ENCODE assay signal across 8 cellular contexts in the genomic region with DNA sequence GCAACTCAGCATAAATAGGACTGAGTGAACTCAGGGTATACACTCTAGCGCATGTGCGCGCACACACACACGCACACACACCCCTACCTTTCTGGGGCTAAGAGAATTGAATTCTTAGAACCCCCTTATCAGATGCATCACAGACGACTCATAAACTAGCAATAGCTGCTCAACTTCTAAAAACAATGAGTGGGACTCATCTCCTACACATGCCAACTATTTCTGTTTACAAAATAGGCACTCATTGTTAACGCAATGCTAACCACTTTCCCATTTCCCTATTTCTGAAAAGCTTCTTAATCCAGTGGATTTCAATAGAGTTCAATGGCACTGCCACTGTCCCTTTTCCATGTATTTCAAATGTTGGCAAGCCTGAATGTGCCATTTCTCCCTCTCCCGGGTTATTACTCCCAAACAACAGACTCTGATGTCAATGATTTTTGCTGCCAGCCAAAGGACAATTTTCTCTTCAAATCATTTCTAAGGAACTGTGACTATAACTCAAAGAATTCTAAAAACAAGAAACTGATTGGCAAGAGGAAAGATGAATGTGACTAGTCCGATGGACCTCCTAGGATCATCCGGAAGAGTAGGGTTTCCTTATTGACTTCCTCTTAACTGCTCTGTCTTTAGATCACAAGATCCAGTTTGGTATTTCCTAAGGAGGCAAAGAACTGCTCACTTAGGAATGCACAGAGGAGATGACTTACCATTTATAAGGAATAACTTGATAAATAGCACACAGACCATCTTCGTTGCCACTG. TPM values are rescaled to one million over a fixed set of nuclear protein-coding genes. Genes with fewer than 3 reads are reported as not detected.
A peak's percentile ranks its signal among the peaks of the same experiment; 100 is the strongest.
DNase-seq lines count a peak whose midpoint lies in the region; ATAC-seq and TF ChIP-seq lines count a peak whose summit lies in the region.

No MANE protein-coding gene starts in this region.

- no peaks in the 10 kb centered on the region for H4K20me1 ChIP-seq in osteoblast (ENCODE audit: insufficient read depth, low read length)

- no peaks in the 10 kb centered on the region for H3K36me3 ChIP-seq in osteoblast (ENCODE audit: insufficient read depth, low read length)

- peak overlapping the region; percentile 71 for H3K27ac ChIP-seq in osteoblast (ENCODE audit: low read depth, low read length)

- DNase-seq in HT-29 (ENCODE audit: low spot score) (peak; percentile 53), cerebellum (ENCODE audit: low spot score) (peak; percentile 5), osteoblast (ENCODE audit: insufficient read length, low spot score, missing footprints) (peak; percentile 35), KG1 (lab: John Stamatoyannopoulos, UW) (no peak), NCI-H1092 treated with DMSO at 0.1 percent for 48 hours (lab: John Stamatoyannopoulos, UW) (no peak)
- peak; percentile 59 for DNase-seq in activated CD4-positive, CD25-positive, alpha-beta regulatory T cell treated with anti-CD3 and anti-CD28 coated beads, Interleukin-2, amount 50 U/mL, for 16 hours (ENCODE audit: low read depth, low spot score)

- no peaks in the 10 kb centered on the region for H3K27me3 ChIP-seq in osteoblast (ENCODE audit: insufficient read depth, low read length)

- ATAC-seq in GM21737 (IDR thresholded peaks at IDR 0.05; ENCODE audit: unreplicated experiment) (no peak), GM19463 (IDR thresholded peaks at IDR 0.05; ENCODE audit: unreplicated experiment) (no peak)

- no peak for TF ChIP-seq CTCF in osteoblast (IDR thresholded peaks at IDR 0.05; ENCODE audit: extremely low read depth, low read depth, low read length)

- H3K4me2 ChIP-seq in osteoblast (ENCODE audit: insufficient read depth, low read length) = peak overlapping the region; percentile 15

- H3K4me3 ChIP-seq in osteoblast (ENCODE audit: insufficient read depth, low read length) = no peak overlapping the region

- H3K4me1 ChIP-seq in osteoblast (ENCODE audit: insufficient read depth, low read length) = peaks cover 10% of the 10 kb centered on the region

- no peaks in the 10 kb centered on the region for H3K79me2 ChIP-seq in osteoblast (ENCODE audit: insufficient read depth, low read length)

- H3K9me3 ChIP-seq in osteoblast (ENCODE audit: low read depth, low read length) = no peaks in the 10 kb centered on the region

- H2AFZ ChIP-seq in osteoblast (ENCODE audit: low read length) = no peak overlapping the region

RNA-seq across cellular contexts. Expression of gene SLC38A1, which starts 48.8 kb away (rescaled TPM):
- total RNA-seq in HT-29 (2014; rRNA removed; shearing (Covaris generic)) = 57.1 and 58.6 TPM in 2 replicates
- total RNA-seq in cerebellum (198 TPM), osteoblast (19.2 and 29.7 TPM in 2 replicates)

Comparison
In these comparisons a context has a peak if more than half of its experiments do, and no peak if none do; other contexts are left out.
1. DNase-seq: peak in HT-29 (single experiment), activated CD4-positive, CD25-positive, alpha-beta regulatory T cell treated with anti-CD3 and anti-CD28 coated beads, Interleukin-2, amount 50 U/mL, for 16 hours (single experiment), cerebellum (single experiment) and osteoblast (single experiment); none in KG1 (single experiment) and NCI-H1092 treated with DMSO at 0.1 percent for 48 hours (single experiment).